10 cellular contexts compared by ENCODE assay signal in the genomic region with DNA sequence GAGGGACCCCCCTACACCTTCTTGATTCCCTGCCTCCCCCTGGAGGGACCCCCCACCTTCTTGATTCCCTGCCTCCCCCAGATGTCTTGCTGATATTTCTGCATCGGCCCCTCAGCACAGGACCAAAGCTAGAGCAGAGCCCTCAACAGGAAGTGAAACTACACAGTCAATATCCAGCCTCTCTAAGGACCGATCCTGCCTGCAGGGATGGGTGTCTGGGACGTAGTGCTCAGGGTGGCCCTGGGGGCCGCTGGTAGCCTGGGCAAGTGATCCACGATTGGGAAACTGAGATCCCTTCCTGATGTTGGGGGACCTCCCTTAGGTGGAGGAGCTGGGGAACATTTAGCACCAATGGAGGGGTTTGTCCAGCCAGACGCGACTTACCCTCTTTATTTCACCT. TPM values are rescaled to one million over a fixed set of nuclear protein-coding genes. Genes with fewer than 3 reads are reported as not detected.
DNase-seq lines count a peak whose midpoint lies in the region; ATAC-seq and TF ChIP-seq lines count a peak whose summit lies in the region.
"Had no signal": no experiment of that assay in that cellular context is flagged by ENCODE, and none has a peak within 500 bp of the region (broad histone marks: within the 10 kb centered on the region; RNA-seq: fewer than 3 reads in every experiment).

No MANE protein-coding gene starts in this region.

- no peaks in the 10 kb centered on the region for H3K36me3 Mint-ChIP-seq in MCF 10A (ENCODE audit: insufficient read depth, unreplicated experiment)
- no peaks in the 10 kb centered on the region for H3K36me3 Mint-ChIP-seq in activated B cell treated with CpG ODN at 0.5 μM for 24 hours (ENCODE audit: low read depth)
- H3K36me3 Mint-ChIP-seq in CD8-positive, alpha-beta memory T cell = no peaks in the 10 kb centered on the region

- no peak for TF ChIP-seq POLR2A in breast epithelium (IDR thresholded peaks at IDR 0.05)

- BruUV-seq in MCF 10A (replicated peaks; lab: Mats Ljungman, UMichigan) = no TSS peak

- no peaks in the 10 kb centered on the region for H3K4me1 Mint-ChIP-seq in MCF 10A (ENCODE audit: insufficient read depth, unreplicated experiment)
- peaks cover 9% of the 10 kb centered on the region for H3K4me1 Mint-ChIP-seq in activated B cell treated with CpG ODN at 0.5 μM for 24 hours
- peaks cover 11 to 25% (median 15%) of the 10 kb centered on the region in 3 donors for H3K4me1 Mint-ChIP-seq in CD8-positive, alpha-beta memory T cell

- H3K9me3 Mint-ChIP-seq in MCF 10A (ENCODE audit: unreplicated experiment) = no peaks in the 10 kb centered on the region
- H3K9me3 Mint-ChIP-seq in activated B cell treated with CpG ODN at 0.5 μM for 24 hours = no peaks in the 10 kb centered on the region
- H3K9me3 Mint-ChIP-seq in CD8-positive, alpha-beta memory T cell = no peaks in the 10 kb centered on the region

- H3K36me3 ChIP-seq in breast epithelium = no peaks in the 10 kb centered on the region
- no peaks in the 10 kb centered on the region for H3K36me3 ChIP-seq in CD8-positive, alpha-beta memory T cell (ENCODE audit: insufficient read depth, low read length)
- H3K36me3 ChIP-seq: HAP-1 had no signal

- H3K27me3 ChIP-seq in breast epithelium = no peaks in the 10 kb centered on the region
- peaks cover 3% of the 10 kb centered on the region for H3K27me3 ChIP-seq in CD8-positive, alpha-beta memory T cell (ENCODE audit: insufficient read depth, low read length, poor library complexity, severe bottlenecking)

- H3K27ac ChIP-seq in breast epithelium = no peak overlapping the region
- H3K27ac ChIP-seq in CD8-positive, alpha-beta memory T cell (ENCODE audit: low read depth, low read length) = no peak overlapping the region
- H3K27ac ChIP-seq: epithelial cell of prostate had no signal

- peak overlapping the region; percentile 29 for H3K27ac Mint-ChIP-seq in MCF 10A (ENCODE audit: low read depth, unreplicated experiment)
- H3K27ac Mint-ChIP-seq in activated B cell treated with CpG ODN at 0.5 μM for 24 hours = no peak overlapping the region
- peak overlapping the region in 3 of 8 donors; percentile 38 to 77 (median 66) for H3K27ac Mint-ChIP-seq in CD8-positive, alpha-beta memory T cell

- H3K4me1 ChIP-seq in breast epithelium = peaks cover 10 to 11% of the 10 kb centered on the region in 2 donors
- H3K4me1 ChIP-seq in CD8-positive, alpha-beta memory T cell (ENCODE audit: insufficient read depth, low read length) = peaks cover 6% of the 10 kb centered on the region

- CTCF ChIA-PET in MCF 10A (lab: Yijun Ruan, JAX) (interaction anchor here (0.5 to 2.0 kb wide), 9 partner anchors 10 to 470 kb away, joined by 3 to 6 read pairs (median 4); a partner anchor contains a TSS), activated B cell treated with CpG ODN at 0.5 μM for 24 hours (lab: Charles Lee) (interaction anchor here (0.7 to 1.3 kb wide), 4 partner anchors 18 to 470 kb away, joined by 3 to 4 read pairs (median 4); no protein-coding TSS in a partner anchor)
- CTCF ChIA-PET in CD8-positive, alpha-beta memory T cell (lab: Charles Lee) = interaction anchor here (0.9 to 1.9 kb wide), 5 partner anchors 15 to 97 kb away, joined by 3 to 4 read pairs (median 3); no protein-coding TSS in a partner anchor

- DNase-seq in MCF 10A (ENCODE audit: unreplicated experiment) (no peak), breast epithelium (ENCODE audit: low spot score in 2 of 2) (no peak), activated B cell treated with CpG ODN at 0.5 μM for 24 hours (no peak), NCI-H2171 treated with DMSO at 0.1 percent for 48 hours (lab: John Stamatoyannopoulos, UW) (no peak), NCI-H1436 (lab: John Stamatoyannopoulos, UW) (no peak), NCI-H1417 treated with DMSO at 0.1 percent for 48 hours (lab: John Stamatoyannopoulos, UW) (no peak)
- no peak for DNase-seq in CD8-positive, alpha-beta memory T cell

- H3K4me3 Mint-ChIP-seq in MCF 10A (ENCODE audit: unreplicated experiment) (no peak overlapping the region), activated B cell treated with CpG ODN at 0.5 μM for 24 hours (no peak overlapping the region)
- H3K4me3 Mint-ChIP-seq in CD8-positive, alpha-beta memory T cell = peak overlapping the region in 2 of 7 donors; percentile 40 to 56

- TF ChIP-seq CTCF in MCF 10A (IDR thresholded peaks at IDR 0.05; ENCODE audit: unreplicated experiment) = no peak
- TF ChIP-seq CTCF in breast epithelium (IDR thresholded peaks at IDR 0.05) = no peak
- no peak for TF ChIP-seq CTCF in activated B cell treated with CpG ODN at 0.5 μM for 24 hours (IDR thresholded peaks at IDR 0.05)

- H3K9me3 ChIP-seq in breast epithelium = no peaks in the 10 kb centered on the region
- no peaks in the 10 kb centered on the region for H3K9me3 ChIP-seq in CD8-positive, alpha-beta memory T cell (ENCODE audit: low read length)
- H3K9me3 ChIP-seq: HAP-1 had no signal

- intact Hi-C loops in MCF 10A (cut with micrococcal nuclease) (no loop called here), breast epithelium (cut with DNase I; ENCODE audit: low total_unique reads) (no loop called here), activated B cell treated with CpG ODN at 0.5 μM for 24 hours (cut with micrococcal nuclease) (no loop called here)

- ATAC-seq in HG03103 (IDR thresholded peaks at IDR 0.05; ENCODE audit: low read depth, unreplicated experiment) (peak; percentile 52), activated B cell treated with CpG ODN at 0.5 μM for 24 hours (ENCODE audit: low read depth) (peak; percentile 91)

- POLR2A ChIA-PET in MCF 10A (lab: Yijun Ruan, JAX) (interaction anchor here (1.1 to 2.5 kb wide), 6 partner anchors 9 to 167 kb away, joined by 4 to 8 read pairs (median 5); a partner anchor contains a TSS), activated B cell treated with CpG ODN at 0.5 μM for 24 hours (lab: Charles Lee) (interaction anchor here (0.6 to 1.3 kb wide), 3 partner anchors 21 to 478 kb away, joined by 3 to 5 read pairs (median 4); a partner anchor contains a TSS)
- POLR2A ChIA-PET in CD8-positive, alpha-beta memory T cell (lab: Charles Lee) = interaction anchor here (0.5 kb wide), 1 partner anchor 29 kb away, joined by 3 read pairs; no protein-coding TSS in a partner anchor

- H3K27me3 Mint-ChIP-seq in MCF 10A (ENCODE audit: insufficient read depth, unreplicated experiment) = peaks cover 30% of the 10 kb centered on the region
- H3K27me3 Mint-ChIP-seq in activated B cell treated with CpG ODN at 0.5 μM for 24 hours = peaks cover 22% of the 10 kb centered on the region
- peaks cover 10 to 14% of the 10 kb centered on the region in 2 donors for H3K27me3 Mint-ChIP-seq in CD8-positive, alpha-beta memory T cell

- H3K4me3 ChIP-seq in breast epithelium = no peak overlapping the region
- H3K4me3 ChIP-seq in CD8-positive, alpha-beta memory T cell (ENCODE audit: low read length) = no peak overlapping the region
- H3K4me3 ChIP-seq: HAP-1 had no signal

RNA-seq across cellular contexts. Expression of a gene that starts 3.9 kb away (rescaled TPM):
- total RNA-seq in MCF 10A (2022) = not detected in 2 replicates
- under 1 TPM in 2 of 3 donors, not detected in 1; 0.88 to 0.96 TPM for total RNA-seq in breast epithelium
- total RNA-seq in activated B cell treated with CpG ODN at 0.5 μM for 24 hours = not detected in 2 replicates
- not detected for total RNA-seq in CD8-positive, alpha-beta memory T cell
- not detected for polyA plus RNA-seq in CD8-positive, alpha-beta memory T cell

RNA-seq across cellular contexts. Expression of a gene that starts 20.9 kb away (rescaled TPM):
- total RNA-seq in MCF 10A (2022) = 172 and 173 TPM in 2 replicates
- 10 to 100 TPM; 40.2 to 49.3 (median 47.9) TPM for total RNA-seq in breast epithelium
- total RNA-seq in activated B cell treated with CpG ODN at 0.5 μM for 24 hours = 109 and 110 TPM in 2 replicates
- total RNA-seq in CD8-positive, alpha-beta memory T cell = 100 to 1,000 TPM; 130 to 131 TPM
- polyA plus RNA-seq in CD8-positive, alpha-beta memory T cell = 92.5 TPM

RNA-seq across cellular contexts. Expression of a gene that starts 54.2 kb away (rescaled TPM):
- total RNA-seq in MCF 10A (2022) = 59.3 and 61.8 TPM in 2 replicates
- total RNA-seq in breast epithelium = 10 to 100 TPM; 17.6 to 25.3 (median 22.0) TPM
- 21.1 and 21.8 TPM in 2 replicates for total RNA-seq in activated B cell treated with CpG ODN at 0.5 μM for 24 hours
- 10 to 100 TPM; 23.4 to 23.6 TPM for total RNA-seq in CD8-positive, alpha-beta memory T cell
- polyA plus RNA-seq in CD8-positive, alpha-beta memory T cell = 8.4 TPM

RNA-seq across cellular contexts. Expression of a gene that starts 56.0 kb away (rescaled TPM):
- not detected in 2 replicates for total RNA-seq in MCF 10A (2022)
- under 1 TPM in 1 of 3 donors, not detected in 2; 0.48 TPM for total RNA-seq in breast epithelium
- total RNA-seq in activated B cell treated with CpG ODN at 0.5 μM for 24 hours = not detected in 2 replicates
- not detected for total RNA-seq in CD8-positive, alpha-beta memory T cell
- polyA plus RNA-seq in CD8-positive, alpha-beta memory T cell = 0.21 TPM
